14 cellular contexts compared by ENCODE assay signal in the genomic region with DNA sequence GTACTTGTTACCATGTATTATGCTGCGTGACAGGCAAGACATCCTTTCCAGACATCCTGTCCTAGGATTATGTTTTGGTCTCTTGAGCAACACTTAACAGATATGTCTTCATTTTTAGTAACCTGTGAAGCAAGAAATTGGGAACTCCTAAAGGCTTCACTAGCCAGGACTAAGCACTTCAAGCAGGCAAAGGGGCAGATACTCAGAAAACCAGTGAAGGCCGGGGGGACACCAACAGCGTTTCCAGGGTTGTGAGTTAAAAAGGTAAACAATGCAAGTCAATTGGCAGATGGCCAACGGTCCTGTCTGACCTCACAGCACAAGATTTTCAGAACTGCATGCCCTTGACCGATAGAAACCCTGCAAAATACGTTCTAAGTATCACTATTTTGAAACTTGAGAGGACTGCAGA.
DNase-seq lines count a peak whose midpoint lies in the region; ATAC-seq, FAIRE-seq and TF ChIP-seq lines count a peak whose summit lies in the region.
"Had no signal": no experiment of that assay in that cellular context is flagged by ENCODE, and none has a peak within 500 bp of the region (broad histone marks: within the 10 kb centered on the region; RNA-seq: fewer than 3 reads in every experiment).

No MANE protein-coding gene starts in this region.

- no peak for FAIRE-seq in A549 (lab: Jason Lieb, UNC)
- FAIRE-seq: kidney had no signal

- WGBS in A549 (ENCODE audit: missing lambda C conversion rate) = 24% methylated on average over 6 of the region's 6 CpGs
- WGBS in body of pancreas, 2 donors = 17 to 19% methylated on average over 6 of the region's 6 CpGs
- 3% methylated on average over 6 of the region's 6 CpGs for WGBS in right lobe of liver (ENCODE audit: insufficient coverage, low coverage, low lambda C conversion rate, missing lambda C conversion rate)

- no peak overlapping the region for H2AFZ ChIP-seq in Karpas-422 (ENCODE audit: low read length)

- H3K4me3 Mint-ChIP-seq in CD14-positive monocyte = no peak overlapping the region
- H3K4me3 Mint-ChIP-seq: activated CD8-positive, alpha-beta T cell treated with anti-CD3 and anti-CD28 coated beads for 36 hours; activated naive CD4-positive, alpha-beta T cell treated with anti-CD3 and anti-CD28 coated beads, Interleukin-2, amount 50 U/mL, for 24 hours had no signal

- peak overlapping the region in 1 of 7 donors; percentile 13 for H3K27ac Mint-ChIP-seq in CD14-positive monocyte
- H3K27ac Mint-ChIP-seq: activated CD8-positive, alpha-beta T cell treated with anti-CD3 and anti-CD28 coated beads for 36 hours; activated naive CD4-positive, alpha-beta T cell treated with anti-CD3 and anti-CD28 coated beads, Interleukin-2, amount 50 U/mL, for 24 hours had no signal

- H3K27ac ChIP-seq in A549 (no peak overlapping the region), Karpas-422 (ENCODE audit: low read length) (peak overlapping the region; percentile 43), body of pancreas (no peak overlapping the region), right lobe of liver (no peak overlapping the region)
- H3K27ac ChIP-seq: upper lobe of right lung had no signal

- CTCF ChIA-PET in A549 (lab: Yijun Ruan, JAX) = no interaction called here

- intact Hi-C loops in body of pancreas (cut with DNase I) (no loop called here), right lobe of liver (cut with DNase I) (no loop called here), CD14-positive monocyte (cut with micrococcal nuclease) (no loop called here)

- H3K27me3 Mint-ChIP-seq in CD14-positive monocyte (ENCODE audit: low read depth in 3 of 3) = no peaks in the 10 kb centered on the region
- H3K27me3 Mint-ChIP-seq: activated CD8-positive, alpha-beta T cell treated with anti-CD3 and anti-CD28 coated beads for 36 hours; activated naive CD4-positive, alpha-beta T cell treated with anti-CD3 and anti-CD28 coated beads, Interleukin-2, amount 50 U/mL, for 24 hours had no signal

- H3K9me3 Mint-ChIP-seq in CD14-positive monocyte = peaks cover 0 to 4% (median 0%) of the 10 kb centered on the region in 7 donors

- H3K9ac ChIP-seq in Karpas-422 (ENCODE audit: low read length) = no peak overlapping the region

- H3K4me1 ChIP-seq in A549 = 0 out of 3 replicates have a peak, but pooled peaks cover 6% of the 10 kb centered on the region
- H3K4me1 ChIP-seq in Karpas-422 (ENCODE audit: low read length) = peaks cover 88% of the 10 kb centered on the region
- H3K4me1 ChIP-seq in body of pancreas = no peaks in the 10 kb centered on the region
- peaks cover 0 to 6% (median 0%) of the 10 kb centered on the region in 4 donors for H3K4me1 ChIP-seq in right lobe of liver

- TF ChIP-seq CTCF in A549 (IDR thresholded peaks at IDR 0.05) (no peak), body of pancreas (IDR thresholded peaks at IDR 0.05) (no peak), right lobe of liver (IDR thresholded peaks at IDR 0.05) (no peak), CD14-positive monocyte (IDR thresholded peaks at IDR 0.05) (no peak)

- no peak for TF ChIP-seq RAD21 in A549 (conservative IDR thresholded peaks at IDR 0.05 in 1 of 2, IDR thresholded peaks at IDR 0.05 in 1 of 2)

- peak in 1 of 2 experiments; percentile 34 for DNase-seq in A549 (ENCODE audit: low read depth in 1 of 2, low spot score in 1 of 2)
- DNase-seq in Karpas-422 = no peak
- DNase-seq in body of pancreas = peak; percentile 37 to 67 (median 54)
- DNase-seq in right lobe of liver = no peak
- no peak for DNase-seq in activated CD4-positive, CD25-positive, alpha-beta regulatory T cell treated with anti-CD3 and anti-CD28 coated beads, Interleukin-2, amount 50 U/mL, for 72 hours
- DNase-seq in CD14-positive monocyte (ENCODE audit: low spot score) = no peak
- no peak for DNase-seq in dedifferentiated amniotic fluid mesenchymal stem cell (ENCODE audit: extremely low spot score)
- DNase-seq: activated CD8-positive, alpha-beta T cell treated with anti-CD3 and anti-CD28 coated beads for 36 hours; GF-D8; kidney; NCI-H2081; upper lobe of right lung had no signal

- H3K79me2 ChIP-seq in Karpas-422 (ENCODE audit: low read length) = no peaks in the 10 kb centered on the region

- H3K4me2 ChIP-seq in A549 (0 out of 3 replicates have a peak overlapping the region, but pooled peaks have one; percentile 13), Karpas-422 (ENCODE audit: low read depth, low read length, poor library complexity, severe bottlenecking) (no peak overlapping the region)

- H3K4me3 ChIP-seq in A549 (no peak overlapping the region), Karpas-422 (ENCODE audit: low read length) (no peak overlapping the region), body of pancreas (no peak overlapping the region), right lobe of liver (no peak overlapping the region)
- H3K4me3 ChIP-seq: upper lobe of right lung had no signal

- H4K20me1 ChIP-seq in Karpas-422 (ENCODE audit: insufficient read depth, low read depth, low read length) = no peaks in the 10 kb centered on the region

- H3K9me3 ChIP-seq in A549 = no peaks in the 10 kb centered on the region
- no peaks in the 10 kb centered on the region for H3K9me3 ChIP-seq in Karpas-422 (ENCODE audit: low read length)
- H3K9me3 ChIP-seq in body of pancreas = no peaks in the 10 kb centered on the region
- no peaks in the 10 kb centered on the region for H3K9me3 ChIP-seq in right lobe of liver
- H3K9me3 ChIP-seq: upper lobe of right lung had no signal

- no peaks in the 10 kb centered on the region for H3K27me3 ChIP-seq in Karpas-422 (ENCODE audit: low read length)
- no peaks in the 10 kb centered on the region for H3K27me3 ChIP-seq in body of pancreas
- H3K27me3 ChIP-seq in right lobe of liver = no peaks in the 10 kb centered on the region
- H3K27me3 ChIP-seq: upper lobe of right lung had no signal

- POLR2A ChIA-PET in A549 (lab: Yijun Ruan, JAX) = no interaction called here

- ATAC-seq in A549 (no peak), body of pancreas (peak; percentile 62), right lobe of liver (peak; percentile 41 to 62 (median 54)), GM19455 (IDR thresholded peaks at IDR 0.05; ENCODE audit: unreplicated experiment) (no peak)
- ATAC-seq: activated CD8-positive, alpha-beta T cell treated with anti-CD3 and anti-CD28 coated beads for 36 hours; upper lobe of right lung had no signal

- peaks cover 81% of the 10 kb centered on the region for H3K4me1 Mint-ChIP-seq in CD14-positive monocyte

- no peak for TF ChIP-seq POLR2A in A549 (IDR thresholded peaks at IDR 0.05; ENCODE audit: low read length)
- no peak for TF ChIP-seq POLR2A in body of pancreas (IDR thresholded peaks at IDR 0.05)
- no peak for TF ChIP-seq POLR2A in right lobe of liver (IDR thresholded peaks at IDR 0.05)

- no peak for TF ChIP-seq EP300 in A549 (IDR thresholded peaks at IDR 0.05)

- H3K36me3 ChIP-seq in Karpas-422 (ENCODE audit: insufficient read depth, low read length) = no peaks in the 10 kb centered on the region
- no peaks in the 10 kb centered on the region for H3K36me3 ChIP-seq in body of pancreas (replicated peaks in 1 of 2; ENCODE audit: insufficient read depth in 1 of 2, low read depth in 2 of 2)
- no peaks in the 10 kb centered on the region for H3K36me3 ChIP-seq in right lobe of liver
- H3K36me3 ChIP-seq: upper lobe of right lung had no signal

- no peaks in the 10 kb centered on the region for H3K36me3 Mint-ChIP-seq in CD14-positive monocyte
- H3K36me3 Mint-ChIP-seq: activated naive CD4-positive, alpha-beta T cell treated with anti-CD3 and anti-CD28 coated beads, Interleukin-2, amount 50 U/mL, for 24 hours had no signal

- H3K9me2 ChIP-seq in Karpas-422 (replicated peaks; ENCODE audit: insufficient read depth, low read length) = no peaks in the 10 kb centered on the region

TF ChIP-seq in A549, 52 proteins besides CTCF, POLR2A, EP300 and RAD21:
- TF ChIP-seq CEBPB (IDR thresholded peaks at IDR 0.05) = peak in 1 of 2 experiments; percentile 11; a peak in 1 of 4 replicates
- no peak for TF ChIP-seq KDM1A (IDR thresholded peaks at IDR 0.05; ENCODE audit: low read depth)
- TF ChIP-seq ZSCAN20 (CRISPR knock-in tag; IDR thresholded peaks at IDR 0.05) = no peak
- TF ChIP-seq NR3C1 (IDR thresholded peaks at IDR 0.05) = no peak
- no peak for TF ChIP-seq RARB (CRISPR knock-in tag; IDR thresholded peaks at IDR 0.05)
- TF ChIP-seq, protein P1, sequence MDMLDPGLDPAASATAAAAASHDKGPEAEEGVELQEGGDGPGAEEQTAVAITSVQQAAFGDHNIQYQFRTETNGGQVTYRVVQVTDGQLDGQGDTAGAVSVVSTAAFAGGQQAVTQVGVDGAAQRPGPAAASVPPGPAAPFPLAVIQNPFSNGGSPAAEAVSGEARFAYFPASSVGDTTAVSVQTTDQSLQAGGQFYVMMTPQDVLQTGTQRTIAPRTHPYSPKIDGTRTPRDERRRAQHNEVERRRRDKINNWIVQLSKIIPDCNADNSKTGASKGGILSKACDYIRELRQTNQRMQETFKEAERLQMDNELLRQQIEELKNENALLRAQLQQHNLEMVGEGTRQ (IDR thresholded peaks at IDR 0.05) = no peak
- TF ChIP-seq SMC3 (IDR thresholded peaks at IDR 0.05) = no peak

Comparison
In these comparisons a context has a peak if more than half of its experiments do, and no peak if none do; other contexts are left out.
1. ATAC-seq: peak in body of pancreas (single experiment) and right lobe of liver (4 of 4); none in A549 (0 of 2) and GM19455 (single experiment).
2. DNase-seq: peak in body of pancreas (4 of 4); none in Karpas-422 (single experiment), right lobe of liver (0 of 3), activated CD4-positive, CD25-positive, alpha-beta regulatory T cell treated with anti-CD3 and anti-CD28 coated beads, Interleukin-2, amount 50 U/mL, for 72 hours (single experiment), CD14-positive monocyte (single experiment) and dedifferentiated amniotic fluid mesenchymal stem cell (single experiment).